ENCODE assay signal across 8 cellular contexts in the genomic region with DNA sequence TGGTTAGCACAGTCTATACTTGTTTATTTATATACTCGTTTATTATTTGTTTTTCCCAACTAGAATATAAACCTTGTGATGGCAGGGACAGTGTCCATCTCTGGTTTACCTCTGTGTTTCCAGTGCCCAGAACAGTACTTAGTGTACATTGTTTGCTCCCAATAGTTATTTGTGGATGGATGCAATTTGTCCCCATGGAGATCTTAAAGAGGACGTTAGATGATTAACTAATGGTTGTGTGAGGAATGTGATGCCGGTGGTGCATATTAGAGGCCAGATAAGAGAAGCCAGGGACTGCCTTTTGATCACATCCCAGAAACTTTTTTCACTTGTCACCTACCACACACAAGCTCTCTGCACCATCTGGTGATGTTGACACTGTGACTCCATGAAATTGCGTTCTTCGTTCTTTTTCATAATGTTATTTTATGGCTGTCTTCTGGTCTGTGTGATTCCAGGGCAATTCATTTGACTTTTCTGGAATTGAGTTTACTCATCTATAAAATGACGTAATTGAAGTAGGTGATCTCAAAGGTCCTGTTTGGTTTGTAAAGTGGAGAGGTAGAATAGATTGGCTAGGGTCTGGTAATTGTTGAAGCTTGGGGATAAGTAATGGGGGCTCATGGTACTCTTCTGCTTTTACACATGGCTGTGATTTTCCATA. TPM values are rescaled to one million over a fixed set of nuclear protein-coding genes. Genes with fewer than 3 reads are reported as not detected.
DNase-seq lines count a peak whose midpoint lies in the region; ATAC-seq and TF ChIP-seq lines count a peak whose summit lies in the region.

No MANE protein-coding gene starts in this region.

- H3K9me3 ChIP-seq in adipocyte (ENCODE audit: control insufficient read depth, low read length) (no peaks in the 10 kb centered on the region), thymus (ENCODE audit: control insufficient read depth) (no peaks in the 10 kb centered on the region), prostate gland (no peaks in the 10 kb centered on the region)

- no peak for DNase-seq in activated CD8-positive, alpha-beta memory T cell treated with anti-CD3 and anti-CD28 coated beads, Interleukin-2, amount 10 ng/mL, durations not matched to agents 7 days and 5 days
- no peak for DNase-seq in activated CD8-positive, alpha-beta memory T cell treated with anti-CD3 and anti-CD28 coated beads for 24 hours
- DNase-seq in adipocyte (ENCODE audit: low read depth) = no peak
- peak; percentile 10 for DNase-seq in left kidney (ENCODE audit: low read depth, low spot score)
- DNase-seq in mesenteric fat pad (ENCODE audit: low spot score) = no peak
- no peak for DNase-seq in NK-92 (lab: John Stamatoyannopoulos, UW; ENCODE audit: unreplicated experiment)
- DNase-seq in prostate gland (ENCODE audit: low spot score) = no peak

- TF ChIP-seq CTCF in prostate gland (IDR thresholded peaks at IDR 0.05) = no peak

- peaks cover 43% of the 10 kb centered on the region for H3K4me1 Mint-ChIP-seq in activated CD8-positive, alpha-beta memory T cell treated with anti-CD3 and anti-CD28 coated beads, Interleukin-2, amount 10 ng/mL, durations not matched to agents 7 days and 5 days

- H3K27ac ChIP-seq in thymus (ENCODE audit: low read depth) = no peak overlapping the region
- H3K27ac ChIP-seq in prostate gland = no peak overlapping the region

- H3K36me3 Mint-ChIP-seq in activated CD8-positive, alpha-beta memory T cell treated with anti-CD3 and anti-CD28 coated beads, Interleukin-2, amount 10 ng/mL, durations not matched to agents 7 days and 5 days = peaks cover 32% of the 10 kb centered on the region

- no peaks in the 10 kb centered on the region for H3K27me3 Mint-ChIP-seq in activated CD8-positive, alpha-beta memory T cell treated with anti-CD3 and anti-CD28 coated beads, Interleukin-2, amount 10 ng/mL, durations not matched to agents 7 days and 5 days

- H3K27me3 ChIP-seq in adipocyte (replicated peaks; ENCODE audit: control insufficient read depth, insufficient read depth, low read length) (no peaks in the 10 kb centered on the region), thymus (ENCODE audit: control insufficient read depth, insufficient read depth) (no peaks in the 10 kb centered on the region), prostate gland (replicated peaks; ENCODE audit: insufficient read depth) (no peaks in the 10 kb centered on the region)

- H3K36me3 ChIP-seq in adipocyte (ENCODE audit: control insufficient read depth, insufficient read depth, low read length, severe bottlenecking) (peaks cover 8% of the 10 kb centered on the region), thymus (ENCODE audit: control insufficient read depth, insufficient read depth) (no peaks in the 10 kb centered on the region), prostate gland (no peaks in the 10 kb centered on the region)

- CTCF ChIA-PET in activated CD8-positive, alpha-beta memory T cell treated with anti-CD3 and anti-CD28 coated beads, Interleukin-2, amount 10 ng/mL, durations not matched to agents 7 days and 5 days (lab: Charles Lee) = interaction anchor here (0.8 to 1.9 kb wide), 3 partner anchors 127 to 230 kb away, joined by 3 to 5 read pairs (median 3); partner anchors contain the start of gene HS3ST3B1

- peak overlapping the region; percentile 94 for H3K4me3 ChIP-seq in adipocyte (ENCODE audit: low read length)
- peak overlapping the region; percentile 60 for H3K4me3 ChIP-seq in thymus (ENCODE audit: low read length)
- peak overlapping the region in 1 of 2 donors; percentile 66 for H3K4me3 ChIP-seq in prostate gland

- no peak for TF ChIP-seq POLR2A in prostate gland (IDR thresholded peaks at IDR 0.05)

- H3K27ac Mint-ChIP-seq in activated CD8-positive, alpha-beta memory T cell treated with anti-CD3 and anti-CD28 coated beads, Interleukin-2, amount 10 ng/mL, durations not matched to agents 7 days and 5 days = peak overlapping the region; percentile 45

- no peak for ATAC-seq in activated CD8-positive, alpha-beta memory T cell treated with anti-CD3 and anti-CD28 coated beads, Interleukin-2, amount 10 ng/mL, durations not matched to agents 7 days and 5 days

- H3K4me1 ChIP-seq in adipocyte (ENCODE audit: control insufficient read depth, insufficient read depth, low read length) (peaks cover 20% of the 10 kb centered on the region), thymus (ENCODE audit: control insufficient read depth, insufficient read depth, low read length) (peaks cover 16% of the 10 kb centered on the region), prostate gland (replicated peaks) (peaks cover 7% of the 10 kb centered on the region)

- no peaks in the 10 kb centered on the region for H3K9me3 Mint-ChIP-seq in activated CD8-positive, alpha-beta memory T cell treated with anti-CD3 and anti-CD28 coated beads, Interleukin-2, amount 10 ng/mL, durations not matched to agents 7 days and 5 days (ENCODE audit: low read depth)

- H3K9ac ChIP-seq in adipocyte (ENCODE audit: low read length) = no peak overlapping the region

- intact Hi-C loops in prostate gland (cut with DNase I) = no loop called here

- 88% methylated on average over 6 of the region's 6 CpGs for WGBS in thymus
- 55% methylated on average over 6 of the region's 6 CpGs for WGBS in prostate gland

- peak overlapping the region; percentile 98 for H3K4me3 Mint-ChIP-seq in activated CD8-positive, alpha-beta memory T cell treated with anti-CD3 and anti-CD28 coated beads, Interleukin-2, amount 10 ng/mL, durations not matched to agents 7 days and 5 days

RNA-seq across cellular contexts. Expression of gene COX10, which starts 1.2 kb away (rescaled TPM):
- total RNA-seq in activated CD8-positive, alpha-beta memory T cell treated with anti-CD3 and anti-CD28 coated beads, Interleukin-2, amount 10 ng/mL, durations not matched to agents 7 days and 5 days = 10 to 100 TPM; 20.3 to 29.7 TPM
- 6.2 TPM for polyA plus RNA-seq in thymus
- total RNA-seq in mesenteric fat pad = 15.7 TPM
- total RNA-seq in prostate gland = 10 to 100 TPM; 16.5 to 35.1 TPM
